9 cellular contexts compared by ENCODE assay signal in the genomic region with DNA sequence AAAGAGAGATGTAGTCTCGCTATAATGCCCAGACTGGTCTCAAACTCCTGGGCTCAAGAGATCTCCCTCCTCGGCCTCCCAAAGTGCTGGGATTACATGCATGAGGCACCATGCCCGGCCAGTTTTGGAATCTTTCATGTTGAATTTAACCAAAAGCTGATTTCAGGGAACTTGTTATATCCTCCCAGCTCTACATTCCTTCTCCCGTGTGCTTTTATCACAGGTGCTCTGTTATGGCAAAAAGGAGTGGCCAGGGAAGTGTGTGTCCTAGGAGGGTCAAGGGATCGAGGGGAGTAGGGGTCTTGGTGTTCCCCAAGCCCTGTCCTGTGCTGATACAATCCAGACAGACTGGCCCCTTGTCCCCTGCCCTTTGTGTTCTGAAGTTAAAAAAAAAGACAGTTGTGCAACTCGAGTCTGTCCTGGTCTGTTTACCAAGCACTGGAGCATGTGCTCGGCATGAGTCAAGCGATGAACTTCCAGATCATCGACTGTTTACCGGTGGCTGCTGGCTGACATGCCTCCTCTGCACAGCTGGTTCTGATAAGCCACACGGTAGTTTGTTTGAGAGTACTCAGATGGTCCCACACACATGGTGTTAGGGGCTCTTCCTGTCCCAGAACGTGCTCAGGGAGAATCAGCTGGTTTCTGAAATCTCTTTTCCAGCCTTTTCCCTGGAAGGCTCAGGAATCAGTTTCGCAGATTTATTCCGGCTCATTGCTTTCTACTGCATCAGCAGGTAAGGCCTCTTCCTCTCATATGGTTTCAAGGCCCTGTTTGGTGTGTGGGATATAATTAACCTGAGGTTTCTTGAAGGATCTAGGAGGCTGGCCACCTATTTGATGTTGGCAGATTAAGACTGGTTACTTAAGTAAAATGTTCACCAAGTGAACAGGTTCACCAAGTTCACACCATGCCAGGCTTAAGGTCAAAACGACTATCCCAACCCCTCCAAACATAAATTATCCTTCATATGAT. TPM values are rescaled to one million over a fixed set of nuclear protein-coding genes. Genes with fewer than 3 reads are reported as not detected.
A peak's percentile ranks its signal among the peaks of the same experiment; 100 is the strongest.
DNase-seq lines count a peak whose midpoint lies in the region; ATAC-seq and TF ChIP-seq lines count a peak whose summit lies in the region.
"Had no signal": no experiment of that assay in that cellular context is flagged by ENCODE, and none has a peak within 500 bp of the region (broad histone marks: within the 10 kb centered on the region; RNA-seq: fewer than 3 reads in every experiment).

No MANE protein-coding gene starts in this region.

- H2AFZ ChIP-seq in neural progenitor cell (replicated peaks) = no peak overlapping the region

- intact Hi-C loops in colonic mucosa (cut with DNase I) = no loop called here

- peaks cover 10% of the 10 kb centered on the region for H3K4me1 Mint-ChIP-seq in neural progenitor cell

- no peak overlapping the region for H3K4me3 Mint-ChIP-seq in neural progenitor cell
- H3K4me3 Mint-ChIP-seq: activated naive CD8-positive, alpha-beta T cell treated with anti-CD3 and anti-CD28 coated beads, Interleukin-2, amount 10 ng/mL, durations not matched to agents 7 days and 5 days had no signal

- H3K9me3 ChIP-seq in AG04450 (ENCODE audit: control insufficient read depth, insufficient read depth, low read length) (no peaks in the 10 kb centered on the region), MG63 (no peaks in the 10 kb centered on the region), colonic mucosa (no peaks in the 10 kb centered on the region), lung (ENCODE audit: control insufficient read depth in 2 of 2, insufficient read depth in 1 of 2, low read length in 1 of 2) (no peaks in the 10 kb centered on the region), neural progenitor cell (ENCODE audit: low read depth) (no peaks in the 10 kb centered on the region)

- H3K4me1 ChIP-seq in colonic mucosa (no peaks in the 10 kb centered on the region), lung (ENCODE audit: control insufficient read depth in 2 of 2, insufficient read depth in 2 of 2, low read length in 2 of 2) (peaks cover 10 to 13% of the 10 kb centered on the region in 2 donors), neural progenitor cell (no peaks in the 10 kb centered on the region)

- H3K27ac Mint-ChIP-seq in neural progenitor cell = no peak overlapping the region
- H3K27ac Mint-ChIP-seq: activated naive CD8-positive, alpha-beta T cell treated with anti-CD3 and anti-CD28 coated beads, Interleukin-2, amount 10 ng/mL, durations not matched to agents 7 days and 5 days had no signal

- CTCF ChIA-PET in AG04450 (lab: Charles Lee) = interaction anchor here (1.0 to 1.4 kb wide), 2 partner anchors 10 to 78 kb away, joined by 4 to 6 read pairs; no protein-coding TSS in a partner anchor

- POLR2A ChIA-PET in AG04450 (lab: Yijun Ruan, JAX) = interaction anchor here (0.6 to 3.2 kb wide), 5 partner anchors 10 to 29 kb away, joined by 3 to 41 read pairs (median 9); no protein-coding TSS in a partner anchor

- no peaks in the 10 kb centered on the region for H4K20me1 ChIP-seq in neural progenitor cell (ENCODE audit: low read depth)

- H3K4me3 ChIP-seq in AG04450 (ENCODE audit: low read depth, low read length) = no peak overlapping the region
- H3K4me3 ChIP-seq in MG63 = no peak overlapping the region
- no peak overlapping the region for H3K4me3 ChIP-seq in colonic mucosa
- no peak overlapping the region for H3K4me3 ChIP-seq in lung
- no peak overlapping the region for H3K4me3 ChIP-seq in neural progenitor cell

- H3K9ac ChIP-seq in colonic mucosa (ENCODE audit: low read depth in 2 of 2, low read length in 2 of 2) (no peak overlapping the region), neural progenitor cell (no peak overlapping the region)

- WGBS in lung, 2 donors = 52 to 64% methylated on average over 15 of the region's 15 CpGs

- no peaks in the 10 kb centered on the region for H3K9me3 Mint-ChIP-seq in neural progenitor cell
- H3K9me3 Mint-ChIP-seq: activated naive CD8-positive, alpha-beta T cell treated with anti-CD3 and anti-CD28 coated beads, Interleukin-2, amount 10 ng/mL, durations not matched to agents 7 days and 5 days had no signal

- no peaks in the 10 kb centered on the region for H3K79me2 ChIP-seq in neural progenitor cell (ENCODE audit: low read depth)

- TF ChIP-seq CTCF in AG04450 (IDR thresholded peaks at IDR 0.05; ENCODE audit: low read depth, low read length) (no peak), colonic mucosa (IDR thresholded peaks at IDR 0.05) (no peak), lung (IDR thresholded peaks at IDR 0.05; ENCODE audit: control extremely low read depth, extremely low read depth) (no peak), neural progenitor cell (IDR thresholded peaks at IDR 0.05) (no peak)

- peak; percentile 94 for DNase-seq in AG04450 (ENCODE audit: low read depth, low spot score)
- peak; percentile 59 for DNase-seq in MG63
- peak; percentile 48 for DNase-seq in colonic mucosa
- DNase-seq in lung (ENCODE audit: low spot score) = peak; percentile 46
- DNase-seq in central memory CD4-positive, alpha-beta T cell = no peak
- no peak for DNase-seq in activated CD8-positive, alpha-beta memory T cell treated with anti-CD3 and anti-CD28 coated beads, Interleukin-2, amount 50 U/mL, for 4 hours
- no peak for DNase-seq in neural progenitor cell (ENCODE audit: low spot score)
- DNase-seq in Kasumi-1 (lab: John Stamatoyannopoulos, UW) = no peak
- DNase-seq: activated naive CD8-positive, alpha-beta T cell treated with anti-CD3 and anti-CD28 coated beads, Interleukin-2, amount 10 ng/mL, durations not matched to agents 7 days and 5 days had no signal

- H3K27ac ChIP-seq in AG04450 (ENCODE audit: low read depth, low read length) = peak overlapping the region; percentile 94
- H3K27ac ChIP-seq in colonic mucosa = peak overlapping the region; percentile 61
- peak overlapping the region; percentile 28 to 88 for H3K27ac ChIP-seq in lung (ENCODE audit: low read depth in 1 of 2, low read length in 1 of 2)
- no peak overlapping the region for H3K27ac ChIP-seq in neural progenitor cell

- no peaks in the 10 kb centered on the region for H3K27me3 ChIP-seq in AG04450 (ENCODE audit: control insufficient read depth, insufficient read depth, low read length)
- no peaks in the 10 kb centered on the region for H3K27me3 ChIP-seq in MG63
- H3K27me3 ChIP-seq in colonic mucosa = no peaks in the 10 kb centered on the region
- H3K27me3 ChIP-seq in lung (ENCODE audit: control insufficient read depth, insufficient read depth) = no peaks in the 10 kb centered on the region
- H3K27me3 ChIP-seq in neural progenitor cell = no peaks in the 10 kb centered on the region

- no peaks in the 10 kb centered on the region for H3F3A ChIP-seq in neural progenitor cell (ENCODE audit: low read depth)

- H3K36me3 ChIP-seq in MG63 (no peaks in the 10 kb centered on the region), colonic mucosa (no peaks in the 10 kb centered on the region), lung (ENCODE audit: control insufficient read depth in 2 of 2, insufficient read depth in 2 of 2, low read length in 2 of 2) (peaks cover 7 to 36% of the 10 kb centered on the region in 2 donors), neural progenitor cell (no peaks in the 10 kb centered on the region)

- H3K27me3 Mint-ChIP-seq in neural progenitor cell (ENCODE audit: insufficient read depth, low read depth) = peaks cover 2% of the 10 kb centered on the region
- H3K27me3 Mint-ChIP-seq: activated naive CD8-positive, alpha-beta T cell treated with anti-CD3 and anti-CD28 coated beads, Interleukin-2, amount 10 ng/mL, durations not matched to agents 7 days and 5 days had no signal

- ATAC-seq in lung (ENCODE audit: insufficient read depth, low FRiP score) = peak; percentile 68

- H3K4me2 ChIP-seq in neural progenitor cell = no peak overlapping the region

- peaks cover 6% of the 10 kb centered on the region for H3K36me3 Mint-ChIP-seq in neural progenitor cell
- H3K36me3 Mint-ChIP-seq: activated naive CD8-positive, alpha-beta T cell treated with anti-CD3 and anti-CD28 coated beads, Interleukin-2, amount 10 ng/mL, durations not matched to agents 7 days and 5 days had no signal

RNA-seq across cellular contexts. Expression of a gene that starts 52.6 kb away (rescaled TPM):
- 59.6 and 85.1 TPM in 2 replicates for polyA plus RNA-seq in AG04450 (2011; rRNA removed)
- polyA minus RNA-seq in AG04450 (2011; rRNA and poly(A)+ RNA removed) = 15.6 and 23.1 TPM in 2 replicates
- total RNA-seq in MG63 (2014; rRNA removed; shearing (Covaris generic); ENCODE audit: low replicate concordance) = 86.6 and 105 TPM in 2 replicates
- total RNA-seq in colonic mucosa = 10 to 100 TPM; 43.5 to 45.8 TPM
- total RNA-seq in lung = 10 to 100 TPM; 33.6 to 55.6 TPM
- 100 to 1,000 TPM in 1 of 2 donors, 10 to 100 TPM in 1; 64.3 to 143 TPM for polyA plus RNA-seq in lung
- total RNA-seq in neural progenitor cell (ENCODE audit: low replicate concordance) = 23.2 and 39.9 TPM in 2 replicates

Comparison
In these comparisons a context has a peak if more than half of its experiments do, and no peak if none do; other contexts are left out.
1. DNase-seq: peak in AG04450 (single experiment), MG63 (single experiment), colonic mucosa (single experiment) and lung (single experiment); none in central memory CD4-positive, alpha-beta T cell (single experiment), activated CD8-positive, alpha-beta memory T cell treated with anti-CD3 and anti-CD28 coated beads, Interleukin-2, amount 50 U/mL, for 4 hours (single experiment), neural progenitor cell (single experiment) and Kasumi-1 (0 of 2).